Comparison of ENCODE assay signal across 1 cellular context in genomic region chr3:47163990-47164848, GRCh38.
TF ChIP-seq lines count a peak whose summit lies in the region.

SETD2 (minus strand) TSS chr3:47164113; CDS start chr3:47163924, 189 bp downstream.

TF ChIP-seq in IMR-90, 13 proteins besides CTCF, POLR2A, EP300 and RAD21 (continued from another document):
- no peak for TF ChIP-seq CHD1 (IDR thresholded peaks at IDR 0.05; ENCODE audit: low read depth, low read length)
- no peak for TF ChIP-seq ELK1 (IDR thresholded peaks at IDR 0.05; ENCODE audit: borderline replicate concordance, low read depth, low read length)
TF ChIP-seq in IMR-90: peak in this region for 3.
